ENCODE assay signal across 8 cellular contexts in the genomic region with DNA sequence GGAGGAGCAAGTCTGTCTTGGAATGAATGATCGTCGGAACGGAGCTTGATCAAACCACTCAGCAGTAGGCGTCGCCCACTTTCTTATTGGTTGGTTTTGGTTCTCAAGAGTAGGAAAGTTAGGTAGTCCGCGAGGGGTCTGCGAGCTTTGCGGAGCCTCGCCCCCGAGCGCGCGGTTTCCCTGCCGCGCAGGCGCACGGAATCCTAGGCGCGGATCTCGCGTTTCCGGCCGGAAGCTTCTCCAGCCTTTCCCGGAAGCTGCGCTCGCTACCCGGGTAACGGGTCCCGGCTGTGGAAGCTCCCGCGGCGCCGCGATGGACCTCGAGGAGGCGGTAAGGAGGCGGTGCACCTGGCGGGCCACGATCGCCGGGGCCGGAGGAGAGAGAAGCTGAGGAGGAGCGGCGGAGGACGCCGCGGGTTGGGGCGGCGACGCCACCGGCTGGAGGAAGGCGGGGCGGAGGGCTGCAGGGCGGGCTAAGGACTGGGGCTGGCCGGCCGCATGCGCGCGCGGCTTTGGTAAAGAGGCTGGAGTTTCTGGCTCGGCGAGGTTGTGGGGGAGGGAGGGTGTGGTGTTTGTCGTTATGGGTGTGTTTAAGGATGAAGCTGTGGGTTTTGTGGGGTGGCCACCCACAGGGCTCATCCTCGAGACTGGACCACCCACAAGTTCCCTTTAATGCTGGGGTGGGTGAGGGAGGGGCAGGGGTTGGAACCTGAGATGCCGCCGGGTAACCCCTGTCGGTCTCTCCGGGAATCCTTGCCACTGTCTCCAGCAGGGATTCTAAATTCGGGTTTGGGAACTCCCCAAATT. TPM values are rescaled to one million over a fixed set of nuclear protein-coding genes. Genes with fewer than 3 reads are reported as not detected.
DNase-seq lines count a peak whose midpoint lies in the region; ATAC-seq, FAIRE-seq and TF ChIP-seq lines count a peak whose summit lies in the region.

TSS of gene TAF1B (plus strand) at position 246 of the 807 bp plus-strand sequence. CDS start at position 314, 68 bp downstream.

- TF ChIP-seq EP300 in HepG2 (IDR thresholded peaks at IDR 0.05; ENCODE audit: low read depth in 2 of 2, low read length in 2 of 2): peak in 1 of 2 experiments; percentile 29; a peak in 2 of 4 replicates
- TF ChIP-seq EP300 in HepG2 (CRISPR knock-in tag; IDR thresholded peaks at IDR 0.05; ENCODE audit: borderline replicate concordance): peak; percentile 16; the same call in 1 of the 2 replicates

- in situ Hi-C loops in HepG2 (cut with HindIII; ENCODE audit: extremely low pct_ligation_motif_present, low pct_unique_long_range_greater_than_20kb): no loop called here

- peaks cover 35% of the 10 kb centered on the region for H3K79me2 ChIP-seq in HepG2 (ENCODE audit: insufficient read depth, low read length)

- no TSS peak for BruUV-seq in HepG2 (replicated peaks; lab: Mats Ljungman, UMichigan)

- POLR2A ChIA-PET in activated CD4-positive, alpha-beta T cell treated with anti-CD3 and anti-CD28 coated beads, Interleukin-2, amount 10 ng/mL, durations not matched to agents 7 days and 5 days (lab: Charles Lee): interaction anchor here (0.6 to 0.9 kb wide), 3 partner anchors 13 to 455 kb away, joined by 3 read pairs; no protein-coding TSS in a partner anchor
- POLR2A ChIA-PET in HepG2 (lab: Yijun Ruan, JAX): interaction anchor here (0.7 to 2.3 kb wide), 32 partner anchors 10 to 606 kb away, joined by 3 to 16 read pairs (median 4); partner anchors contain the start of genes ADAM17, KLF11, ODC1 and YWHAQ

- 1% methylated on average over 38 of the region's 70 CpGs for WGBS in HepG2 (ENCODE audit: low lambda C conversion rate)

- peak within 1 kb of the TSS; percentile 75 for H3K9ac ChIP-seq in HepG2 (ENCODE audit: insufficient read depth, low read depth, low read length)

- H2AFZ ChIP-seq in HepG2 (ENCODE audit: low read length): peak within 1 kb of the TSS; percentile 66

- H3K27ac ChIP-seq in C4-2B: peak within 1 kb of the TSS; percentile 76
- H3K27ac ChIP-seq in HepG2 (ENCODE audit: extremely low read length, insufficient read depth, low read length): peak within 1 kb of the TSS; percentile 74

- ATAC-seq in GM19351 (IDR thresholded peaks at IDR 0.05; ENCODE audit: unreplicated experiment): peak; percentile 84
- ATAC-seq in HG03521 (IDR thresholded peaks at IDR 0.05; ENCODE audit: unreplicated experiment): peak; percentile 84
- ATAC-seq in HepG2: peak; percentile 94

- CTCF ChIA-PET in activated CD4-positive, alpha-beta T cell treated with anti-CD3 and anti-CD28 coated beads, Interleukin-2, amount 10 ng/mL, durations not matched to agents 7 days and 5 days (lab: Charles Lee): interaction anchor here (0.8 to 3.1 kb wide), 21 partner anchors 9 to 272 kb away, joined by 3 to 15 read pairs (median 3); no protein-coding TSS in a partner anchor
- CTCF ChIA-PET in HepG2 (lab: Yijun Ruan, JAX; ENCODE audit: low intra/inter-chr PET ratio, low total read pairs): no interaction called here

- no peaks in the 10 kb centered on the region for H3K9me3 Mint-ChIP-seq in activated CD4-positive, alpha-beta T cell treated with anti-CD3 and anti-CD28 coated beads, Interleukin-2, amount 10 ng/mL, durations not matched to agents 7 days and 5 days
- H3K9me3 Mint-ChIP-seq in dendritic cell treated with granulocyte-macrophage colony-stimulating factor and Interleukin-4, amounts not matched to agents 40 ng/mL and 50 ng/mL, for 4 days: no peaks in the 10 kb centered on the region

- H3K27me3 ChIP-seq in HepG2 (ENCODE audit: control insufficient read depth in 1 of 2, insufficient read depth in 2 of 2, low read length in 2 of 2): no peaks in the 10 kb centered on the region; a peak in 2 of 5 replicates

- peak; percentile 77 for FAIRE-seq in HepG2 (lab: Jason Lieb, UNC)

- H3K36me3 ChIP-seq in HepG2 (replicated peaks in 1 of 2; ENCODE audit: control insufficient read depth in 1 of 2, insufficient read depth in 2 of 2, low read length in 2 of 2): peaks cover 2 to 17% of the 10 kb centered on the region in 2 experiments; a peak in 3 of 5 replicates

- peak within 1 kb of the TSS; percentile 88 for H3K4me2 ChIP-seq in HepG2 (ENCODE audit: low read depth, low read length)

- peaks cover 51% of the 10 kb centered on the region for H3K4me1 Mint-ChIP-seq in activated CD4-positive, alpha-beta T cell treated with anti-CD3 and anti-CD28 coated beads, Interleukin-2, amount 10 ng/mL, durations not matched to agents 7 days and 5 days
- H3K4me1 Mint-ChIP-seq in dendritic cell treated with granulocyte-macrophage colony-stimulating factor and Interleukin-4, amounts not matched to agents 40 ng/mL and 50 ng/mL, for 4 days (ENCODE audit: low read depth): peaks cover 42% of the 10 kb centered on the region

- peaks cover 39% of the 10 kb centered on the region for H3K4me1 ChIP-seq in HepG2 (ENCODE audit: insufficient read depth, low read length)

- peaks cover 32% of the 10 kb centered on the region for H3K36me3 Mint-ChIP-seq in activated CD4-positive, alpha-beta T cell treated with anti-CD3 and anti-CD28 coated beads, Interleukin-2, amount 10 ng/mL, durations not matched to agents 7 days and 5 days (ENCODE audit: low read depth)
- peaks cover 43% of the 10 kb centered on the region for H3K36me3 Mint-ChIP-seq in dendritic cell treated with granulocyte-macrophage colony-stimulating factor and Interleukin-4, amounts not matched to agents 40 ng/mL and 50 ng/mL, for 4 days (ENCODE audit: low read depth)

- H4K20me1 ChIP-seq in HepG2 (ENCODE audit: insufficient read depth, low read length): no peaks in the 10 kb centered on the region; the same call in 1 of the 2 replicates

- peaks cover 2% of the 10 kb centered on the region for H3K27me3 Mint-ChIP-seq in activated CD4-positive, alpha-beta T cell treated with anti-CD3 and anti-CD28 coated beads, Interleukin-2, amount 10 ng/mL, durations not matched to agents 7 days and 5 days
- H3K27me3 Mint-ChIP-seq in dendritic cell treated with granulocyte-macrophage colony-stimulating factor and Interleukin-4, amounts not matched to agents 40 ng/mL and 50 ng/mL, for 4 days: no peaks in the 10 kb centered on the region

- TF ChIP-seq CTCF in C4-2B (conservative IDR thresholded peaks at IDR 0.05) (peak; percentile 59), HepG2 (CRISPR knock-in tag; IDR thresholded peaks at IDR 0.05) (peak; percentile 68)

- peak; percentile 71 for TF ChIP-seq RAD21 in HepG2 (CRISPR knock-in tag; IDR thresholded peaks at IDR 0.05)

- H3K9me3 ChIP-seq in HepG2 (ENCODE audit: low read length): no peaks in the 10 kb centered on the region

- peak; percentile 69 to 84 for TF ChIP-seq POLR2A in HepG2 (IDR thresholded peaks at IDR 0.05; ENCODE audit: insufficient read depth in 1 of 2, low read depth in 2 of 2, low read length in 2 of 2)

- H3K27ac Mint-ChIP-seq in activated CD4-positive, alpha-beta T cell treated with anti-CD3 and anti-CD28 coated beads, Interleukin-2, amount 10 ng/mL, durations not matched to agents 7 days and 5 days: peak within 1 kb of the TSS; percentile 92
- peak within 1 kb of the TSS; percentile 87 for H3K27ac Mint-ChIP-seq in dendritic cell treated with granulocyte-macrophage colony-stimulating factor and Interleukin-4, amounts not matched to agents 40 ng/mL and 50 ng/mL, for 4 days

- DNase-seq in NCI-H69 (lab: John Stamatoyannopoulos, UW) (peak; percentile 93), HepG2 (ENCODE audit: low spot score) (peak; percentile 90)
- DNase-seq in activated CD4-positive, alpha-beta T cell treated with anti-CD3 and anti-CD28 coated beads, Interleukin-2, amount 10 ng/mL, durations not matched to agents 7 days and 5 days: peak; percentile 88
- peak; percentile 86 for DNase-seq in stimulated activated CD4-positive, alpha-beta T cell treated with anti-CD3 and anti-CD28 coated beads, Interleukin-4, amount 100 ng/mL, for 1 hour

- peak within 1 kb of the TSS; percentile 70 to 92 (median 81) for H3K4me3 ChIP-seq in HepG2 (replicated peaks in 1 of 3; ENCODE audit: insufficient read depth in 1 of 3, low read depth in 2 of 3, low read length in 3 of 3)

- intact Hi-C loops in dendritic cell treated with granulocyte-macrophage colony-stimulating factor and Interleukin-4, amounts not matched to agents 40 ng/mL and 50 ng/mL, for 4 days (cut with micrococcal nuclease): loop anchor here (2.0 kb wide), 1 partner anchor 45 kb away; no protein-coding TSS in a partner anchor
- intact Hi-C loops in HepG2 (cut with micrococcal nuclease; ENCODE audit: unreplicated experiment): loop anchor here (1.0 to 2.0 kb wide), 2 partner anchors 38 to 109 kb away; no protein-coding TSS in a partner anchor

- H3K4me3 Mint-ChIP-seq in activated CD4-positive, alpha-beta T cell treated with anti-CD3 and anti-CD28 coated beads, Interleukin-2, amount 10 ng/mL, durations not matched to agents 7 days and 5 days: peak within 1 kb of the TSS; percentile 94
- H3K4me3 Mint-ChIP-seq in dendritic cell treated with granulocyte-macrophage colony-stimulating factor and Interleukin-4, amounts not matched to agents 40 ng/mL and 50 ng/mL, for 4 days: peak within 1 kb of the TSS; percentile 81

RNA-seq across cellular contexts. Expression of gene TAF1B, which starts in this region (rescaled TPM):
- total RNA-seq in activated CD4-positive, alpha-beta T cell treated with anti-CD3 and anti-CD28 coated beads, Interleukin-2, amount 10 ng/mL, durations not matched to agents 7 days and 5 days: 10 to 100 TPM; 30.6 to 36.2 TPM
- 27.7 and 34.0 TPM in 2 replicates for total RNA-seq in HepG2 (2016; rRNA removed; fragmentation: Illumina TruSeq; extraction: Trizol)
- total RNA-seq in HepG2 (2016; cell fraction: cytosol; rRNA removed; fragmentation: Illumina TruSeq; extraction: Trizol; ENCODE audit: low read depth): 6.1 and 6.8 TPM in 2 replicates
- 26.3 and 35.7 TPM in 2 replicates for total RNA-seq in HepG2 (2016; cell fraction: insoluble cytoplasmic fraction; rRNA removed; fragmentation: Illumina TruSeq; extraction: Trizol)
- 10.3 and 12.6 TPM in 2 replicates for total RNA-seq in HepG2 (2016; cell fraction: membrane; rRNA removed; fragmentation: Illumina TruSeq; extraction: Trizol)
- total RNA-seq in HepG2 (2016; cell fraction: nucleus; rRNA removed; fragmentation: Illumina TruSeq; extraction: Trizol): 33.1 and 35.1 TPM in 2 replicates
- polyA plus RNA-seq in HepG2 (2011; rRNA removed): 10.7 and 13.3 TPM in 2 replicates
- 4.8 and 6.4 TPM in 2 replicates for polyA plus RNA-seq in HepG2 (2011; cell fraction: cytosol; rRNA removed)
- polyA plus RNA-seq in HepG2 (2011; cell fraction: nucleus; rRNA removed): 6.6 and 9.5 TPM in 2 replicates
- 8.9 and 14.8 TPM in 2 replicates for polyA plus RNA-seq in HepG2 (2012)
- polyA plus RNA-seq in HepG2 (2016; cell fraction: cytosol; fragmentation: Illumina TruSeq; extraction: Trizol; ENCODE audit: low read depth): 3.0 and 3.3 TPM in 2 replicates
- 30.6 and 33.2 TPM in 2 replicates for polyA plus RNA-seq in HepG2 (2016; cell fraction: insoluble cytoplasmic fraction; fragmentation: Illumina TruSeq; extraction: Trizol; ENCODE audit: low read depth)
- polyA plus RNA-seq in HepG2 (2016; cell fraction: membrane; fragmentation: Illumina TruSeq; extraction: Trizol; ENCODE audit: low read depth): 4.6 and 6.3 TPM in 2 replicates
- polyA plus RNA-seq in HepG2 (2016; cell fraction: nucleus; fragmentation: Illumina TruSeq; extraction: Trizol; ENCODE audit: insufficient read depth, low read depth): 20.1 and 24.0 TPM in 2 replicates
- 9.4 and 16.3 TPM in 2 replicates for polyA minus RNA-seq in HepG2 (2011; rRNA and poly(A)+ RNA removed; ENCODE audit: low replicate concordance)
- polyA minus RNA-seq in HepG2 (2011; cell fraction: cytosol; rRNA and poly(A)+ RNA removed): 14.0 and 16.2 TPM in 2 replicates
- 90.8 and 101 TPM in 2 replicates for polyA minus RNA-seq in HepG2 (2011; cell fraction: nucleus; rRNA and poly(A)+ RNA removed)

Comparison
In these comparisons a context has a peak if more than half of its experiments do, and no peak if none do; other contexts are left out.
1. Peak in every context shown above with its lines: DNase-seq, ATAC-seq, H3K4me3 ChIP-seq and H3K27ac ChIP-seq.